Comparison of ENCODE assay signal across 8 cellular contexts in the genomic region with DNA sequence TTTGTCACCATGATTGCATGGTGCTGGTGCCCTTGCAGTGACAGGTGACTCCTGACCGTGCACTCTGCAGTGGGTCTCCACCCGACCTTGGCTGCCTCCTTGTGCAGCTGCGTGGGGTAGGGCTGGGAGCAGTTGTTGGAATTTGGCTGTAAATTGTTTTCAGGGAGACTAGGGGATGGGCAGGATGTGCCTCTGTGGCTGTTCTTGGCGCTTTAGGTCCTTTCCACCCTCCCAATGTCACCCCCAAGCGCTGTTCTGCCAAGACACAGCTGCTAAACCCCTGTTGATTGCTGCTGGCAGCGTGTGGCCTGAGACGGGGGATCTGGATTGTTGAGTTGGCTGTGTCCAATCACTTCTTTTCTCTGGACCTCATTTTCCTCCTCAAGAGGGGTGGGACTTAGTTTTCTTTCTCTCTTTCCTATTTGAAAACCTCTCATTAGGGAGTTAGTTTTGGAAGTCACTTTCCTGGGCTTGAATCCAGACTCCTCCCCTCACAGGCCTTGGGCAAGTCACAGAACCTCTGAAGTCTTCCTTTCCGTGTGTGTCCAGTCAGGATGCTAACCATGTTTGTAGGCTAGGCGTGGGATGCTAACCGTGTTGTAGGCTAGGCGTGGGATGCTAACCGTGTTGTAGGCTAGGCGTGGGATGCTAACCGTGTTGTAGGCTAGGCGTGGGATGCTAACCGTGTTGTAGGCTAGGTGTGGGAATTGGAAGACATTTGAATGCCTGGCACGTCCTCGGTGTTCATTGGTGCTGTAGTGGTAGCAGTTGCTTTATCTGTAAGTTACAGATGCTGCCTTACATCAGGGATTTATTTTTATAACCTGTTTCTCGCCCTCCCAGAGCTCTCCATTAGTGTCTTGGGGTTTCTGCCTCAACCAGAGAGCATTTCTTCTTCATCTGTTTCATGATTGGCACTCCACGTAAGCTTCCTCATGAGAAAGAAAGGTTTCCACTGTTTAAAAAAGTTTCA. TPM values are rescaled to one million over a fixed set of nuclear protein-coding genes. Genes with fewer than 3 reads are reported as not detected.
A peak's percentile ranks its signal among the peaks of the same experiment; 100 is the strongest.
DNase-seq lines count a peak whose midpoint lies in the region; ATAC-seq lines count a peak whose summit lies in the region.

No MANE protein-coding gene starts in this region.

- H3K9me3 Mint-ChIP-seq in T-helper 1 cell treated with Interleukin-12 subunit alpha and Interleukin-12 subunit beta and Interleukin-4 antibody, amounts not matched to agents 30 μg/mL and 1 μg/mL, for 36 hours: no peaks in the 10 kb centered on the region
- H3K9me3 Mint-ChIP-seq in immature natural killer cell: no peaks in the 10 kb centered on the region
- no peaks in the 10 kb centered on the region for H3K9me3 Mint-ChIP-seq in stimulated activated naive CD8-positive, alpha-beta T cell treated with anti-CD3 and anti-CD28 coated beads, Interleukin-15, amount 100 ng/mL, for 72 hours

- no peaks in the 10 kb centered on the region for H3K27me3 Mint-ChIP-seq in T-helper 1 cell treated with Interleukin-12 subunit alpha and Interleukin-12 subunit beta and Interleukin-4 antibody, amounts not matched to agents 30 μg/mL and 1 μg/mL, for 36 hours (ENCODE audit: low read depth)
- H3K27me3 Mint-ChIP-seq in immature natural killer cell (ENCODE audit: low read depth in 3 of 3): peaks cover 5 to 13% (median 8%) of the 10 kb centered on the region in 3 donors
- H3K27me3 Mint-ChIP-seq in stimulated activated naive CD8-positive, alpha-beta T cell treated with anti-CD3 and anti-CD28 coated beads, Interleukin-15, amount 100 ng/mL, for 72 hours: no peaks in the 10 kb centered on the region

- peak overlapping the region; percentile 85 for H3K4me3 Mint-ChIP-seq in T-helper 1 cell treated with Interleukin-12 subunit alpha and Interleukin-12 subunit beta and Interleukin-4 antibody, amounts not matched to agents 30 μg/mL and 1 μg/mL, for 36 hours
- peak overlapping the region; percentile 81 to 90 (median 85) for H3K4me3 Mint-ChIP-seq in immature natural killer cell
- peak overlapping the region; percentile 88 to 93 for H3K4me3 Mint-ChIP-seq in stimulated activated naive CD8-positive, alpha-beta T cell treated with anti-CD3 and anti-CD28 coated beads, Interleukin-15, amount 100 ng/mL, for 72 hours

- H3K4me1 Mint-ChIP-seq in T-helper 1 cell treated with Interleukin-12 subunit alpha and Interleukin-12 subunit beta and Interleukin-4 antibody, amounts not matched to agents 30 μg/mL and 1 μg/mL, for 36 hours (ENCODE audit: low read depth): peaks cover 91% of the 10 kb centered on the region
- peaks cover 96 to 100% of the 10 kb centered on the region in 2 donors for H3K4me1 Mint-ChIP-seq in immature natural killer cell
- peaks cover 97% of the 10 kb centered on the region for H3K4me1 Mint-ChIP-seq in stimulated activated naive CD8-positive, alpha-beta T cell treated with anti-CD3 and anti-CD28 coated beads, Interleukin-15, amount 100 ng/mL, for 72 hours

- peak overlapping the region; percentile 93 for H3K27ac Mint-ChIP-seq in T-helper 1 cell treated with Interleukin-12 subunit alpha and Interleukin-12 subunit beta and Interleukin-4 antibody, amounts not matched to agents 30 μg/mL and 1 μg/mL, for 36 hours
- peak overlapping the region; percentile 95 to 100 (median 98) for H3K27ac Mint-ChIP-seq in immature natural killer cell
- H3K27ac Mint-ChIP-seq in stimulated activated naive CD8-positive, alpha-beta T cell treated with anti-CD3 and anti-CD28 coated beads, Interleukin-15, amount 100 ng/mL, for 72 hours: peak overlapping the region; percentile 96 to 99

- ATAC-seq in stimulated activated naive CD8-positive, alpha-beta T cell treated with anti-CD3 and anti-CD28 coated beads, Interleukin-15, amount 100 ng/mL, for 72 hours: no peak
- ATAC-seq in HG03196 (IDR thresholded peaks at IDR 0.05; ENCODE audit: unreplicated experiment): no peak

- DNase-seq in T-helper 1 cell: no peak
- DNase-seq in immature natural killer cell: peak in 1 of 3 donors; percentile 28
- DNase-seq in stimulated activated naive CD8-positive, alpha-beta T cell treated with anti-CD3 and anti-CD28 coated beads, Interleukin-15, amount 100 ng/mL, for 72 hours: no peak
- DNase-seq in HPDE6-E6E7 (ENCODE audit: extremely low spot score): no peak
- DNase-seq in stimulated activated CD4-positive, alpha-beta T cell treated with anti-CD3 and anti-CD28 coated beads, Interleukin-15, amount 100 ng/mL, for 24 hours: no peak

- H3K27ac ChIP-seq in angular gyrus (ENCODE audit: low read depth, low read length): peak overlapping the region; percentile 15

- peaks cover 6% of the 10 kb centered on the region for H3K36me3 Mint-ChIP-seq in T-helper 1 cell treated with Interleukin-12 subunit alpha and Interleukin-12 subunit beta and Interleukin-4 antibody, amounts not matched to agents 30 μg/mL and 1 μg/mL, for 36 hours (ENCODE audit: low read depth)
- peaks cover 0 to 4% (median 3%) of the 10 kb centered on the region in 3 donors for H3K36me3 Mint-ChIP-seq in immature natural killer cell

RNA-seq across cellular contexts. Expression of a gene that starts 8.6 kb away (rescaled TPM):
- 10 to 100 TPM; 17.2 to 54.9 (median 21.4) TPM for polyA plus RNA-seq in immature natural killer cell
